In genomic region chr11:10295056-10295901, GRCh38 we compare ENCODE assay signal across 8 cellular contexts. TPM values are rescaled to one million over a fixed set of nuclear protein-coding genes. Genes with fewer than 3 reads are reported as not detected.
DNase-seq lines count a peak whose midpoint lies in the region; ATAC-seq and TF ChIP-seq lines count a peak whose summit lies in the region.

No MANE protein-coding gene starts in this region.

- H3K36me3 Mint-ChIP-seq in CD4-positive, CD25-positive, alpha-beta regulatory T cell = no peaks in the 10 kb centered on the region
- peaks cover 10% of the 10 kb centered on the region for H3K36me3 Mint-ChIP-seq in nephron (ENCODE audit: low read depth)

- peaks cover 0 to 9% (median 0%) of the 10 kb centered on the region in 7 donors for H3K9me3 Mint-ChIP-seq in CD4-positive, CD25-positive, alpha-beta regulatory T cell
- no peaks in the 10 kb centered on the region for H3K9me3 Mint-ChIP-seq in nephron

- intact Hi-C loops in body of pancreas (cut with DNase I) = no loop called here

- peak overlapping the region; percentile 80 to 88 (median 87) for H3K4me3 Mint-ChIP-seq in CD4-positive, CD25-positive, alpha-beta regulatory T cell
- peak overlapping the region; percentile 87 to 97 (median 93) for H3K4me3 Mint-ChIP-seq in nephron

- peaks cover 17% of the 10 kb centered on the region for H3K4me1 ChIP-seq in CD4-positive, CD25-positive, alpha-beta regulatory T cell (ENCODE audit: control insufficient read depth, insufficient read depth, low read length, poor library complexity, severe bottlenecking)
- peaks cover 14 to 29% of the 10 kb centered on the region in 2 donors for H3K4me1 ChIP-seq in duodenal mucosa (ENCODE audit: control insufficient read depth in 1 of 2, insufficient read depth in 2 of 2, low read length in 2 of 2)
- peaks cover 11% of the 10 kb centered on the region for H3K4me1 ChIP-seq in body of pancreas

- no peak overlapping the region for H3K4me3 ChIP-seq in CD4-positive, CD25-positive, alpha-beta regulatory T cell (ENCODE audit: low read depth, low read length)
- H3K4me3 ChIP-seq in duodenal mucosa (ENCODE audit: low read depth in 1 of 2, low read length in 2 of 2) = peak overlapping the region; percentile 81 to 87
- no peak overlapping the region for H3K4me3 ChIP-seq in body of pancreas

- no peak for TF ChIP-seq POLR2A in body of pancreas (IDR thresholded peaks at IDR 0.05)

- peaks cover 16 to 39% (median 28%) of the 10 kb centered on the region in 4 donors for H3K4me1 Mint-ChIP-seq in CD4-positive, CD25-positive, alpha-beta regulatory T cell
- H3K4me1 Mint-ChIP-seq in nephron = peaks cover 38% of the 10 kb centered on the region

- TF ChIP-seq CTCF in nephron (IDR thresholded peaks at IDR 0.05; ENCODE audit: unreplicated experiment in 3 of 3) (no peak), body of pancreas (IDR thresholded peaks at IDR 0.05) (no peak)

- no peak for DNase-seq in CD4-positive, CD25-positive, alpha-beta regulatory T cell
- peak; percentile 86 for DNase-seq in MV-4-11 (lab: John Stamatoyannopoulos, UW)
- DNase-seq in effector CD4-positive, alpha-beta T cell = no peak
- DNase-seq in DMS53 treated with DMSO at 0.1 percent for 48 hours (lab: John Stamatoyannopoulos, UW; ENCODE audit: unreplicated experiment) = no peak
- no peak for DNase-seq in body of pancreas

- H3K36me3 ChIP-seq in CD4-positive, CD25-positive, alpha-beta regulatory T cell (ENCODE audit: control insufficient read depth, insufficient read depth, low read length) = no peaks in the 10 kb centered on the region
- H3K36me3 ChIP-seq in duodenal mucosa (ENCODE audit: control insufficient read depth in 1 of 2, insufficient read depth in 2 of 2, low read length in 2 of 2) = peaks cover 0 to 1% of the 10 kb centered on the region in 2 donors
- no peaks in the 10 kb centered on the region for H3K36me3 ChIP-seq in body of pancreas (replicated peaks in 1 of 2; ENCODE audit: insufficient read depth in 1 of 2, low read depth in 2 of 2)

- H3K9ac ChIP-seq in duodenal mucosa (ENCODE audit: low read depth in 1 of 2, low read length in 2 of 2) = peak overlapping the region; percentile 65 to 69

- no peak overlapping the region for H3K27ac ChIP-seq in CD4-positive, CD25-positive, alpha-beta regulatory T cell (ENCODE audit: insufficient read depth, low read length, poor library complexity, severe bottlenecking)
- peak overlapping the region; percentile 92 for H3K27ac ChIP-seq in duodenal mucosa (ENCODE audit: low read depth, low read length)
- peak overlapping the region in 2 of 4 donors; percentile 86 to 94 for H3K27ac ChIP-seq in body of pancreas

- 53 to 68% methylated on average over 10 of the region's 10 CpGs for WGBS in body of pancreas, 2 donors

- ATAC-seq in CD4-positive, CD25-positive, alpha-beta regulatory T cell (ENCODE audit: low read depth in 2 of 2) = no peak
- ATAC-seq in body of pancreas (no peak), HG02678 (IDR thresholded peaks at IDR 0.05; ENCODE audit: unreplicated experiment) (no peak)

- peaks cover 45% of the 10 kb centered on the region for H3K27me3 ChIP-seq in CD4-positive, CD25-positive, alpha-beta regulatory T cell (ENCODE audit: control insufficient read depth, insufficient read depth, low read length)
- peaks cover 0 to 5% of the 10 kb centered on the region in 2 donors for H3K27me3 ChIP-seq in duodenal mucosa (ENCODE audit: control insufficient read depth in 1 of 2, insufficient read depth in 2 of 2, low read length in 2 of 2)
- H3K27me3 ChIP-seq in body of pancreas = no peaks in the 10 kb centered on the region

- peaks cover 61% of the 10 kb centered on the region for H3K27me3 Mint-ChIP-seq in CD4-positive, CD25-positive, alpha-beta regulatory T cell
- peaks cover 24% of the 10 kb centered on the region for H3K27me3 Mint-ChIP-seq in nephron (ENCODE audit: low read depth)

- peak overlapping the region in 2 of 3 donors; percentile 4 to 67 for H3K27ac Mint-ChIP-seq in CD4-positive, CD25-positive, alpha-beta regulatory T cell
- peak overlapping the region; percentile 89 to 99 (median 96) for H3K27ac Mint-ChIP-seq in nephron

- no peaks in the 10 kb centered on the region for H3K9me3 ChIP-seq in CD4-positive, CD25-positive, alpha-beta regulatory T cell (ENCODE audit: control insufficient read depth in 2 of 2, low read length in 2 of 2)
- H3K9me3 ChIP-seq in duodenal mucosa (ENCODE audit: control insufficient read depth in 1 of 2, low read length in 2 of 2) (no peaks in the 10 kb centered on the region), body of pancreas (no peaks in the 10 kb centered on the region)

RNA-seq across cellular contexts. Expression of gene SBF2, which starts 1.3 kb away (rescaled TPM):
- 5.5 TPM for total RNA-seq in CD4-positive, CD25-positive, alpha-beta regulatory T cell
- 1 to 10 TPM; 1.1 to 2.1 (median 1.7) TPM for polyA plus RNA-seq in CD4-positive, CD25-positive, alpha-beta regulatory T cell
- total RNA-seq in body of pancreas = 10 to 100 TPM; 23.6 to 38.9 TPM

RNA-seq across cellular contexts. Expression of gene ADM, which starts 9.6 kb away (rescaled TPM):
- 0.39 TPM for total RNA-seq in CD4-positive, CD25-positive, alpha-beta regulatory T cell
- polyA plus RNA-seq in CD4-positive, CD25-positive, alpha-beta regulatory T cell = not detected
- 10 to 100 TPM; 52.7 to 85.4 TPM for total RNA-seq in body of pancreas

Comparison
In these comparisons a context has a peak if more than half of its experiments do, and no peak if none do; other contexts are left out.
1. H3K4me3 ChIP-seq: peak in duodenal mucosa (2 of 2); none in CD4-positive, CD25-positive, alpha-beta regulatory T cell (single experiment) and body of pancreas (0 of 2).
2. RNA of gene ADM, which starts 9.6 kb away (total RNA-seq): 52.7 to 85.4 TPM in body of pancreas; 0.39 TPM in CD4-positive, CD25-positive, alpha-beta regulatory T cell (single experiment); every median in the first group is over 10 times any median in the second.